Comparison of ENCODE assay signal across 1 cellular context in genomic region chr1:162631546-162632233, GRCh38.
TF ChIP-seq lines count a peak whose summit lies in the region.

No MANE protein-coding gene starts in this region.

TF ChIP-seq in K562, 482 proteins besides CTCF, POLR2A, EP300 and RAD21 (continued from another document):
- TF ChIP-seq, protein P1, sequence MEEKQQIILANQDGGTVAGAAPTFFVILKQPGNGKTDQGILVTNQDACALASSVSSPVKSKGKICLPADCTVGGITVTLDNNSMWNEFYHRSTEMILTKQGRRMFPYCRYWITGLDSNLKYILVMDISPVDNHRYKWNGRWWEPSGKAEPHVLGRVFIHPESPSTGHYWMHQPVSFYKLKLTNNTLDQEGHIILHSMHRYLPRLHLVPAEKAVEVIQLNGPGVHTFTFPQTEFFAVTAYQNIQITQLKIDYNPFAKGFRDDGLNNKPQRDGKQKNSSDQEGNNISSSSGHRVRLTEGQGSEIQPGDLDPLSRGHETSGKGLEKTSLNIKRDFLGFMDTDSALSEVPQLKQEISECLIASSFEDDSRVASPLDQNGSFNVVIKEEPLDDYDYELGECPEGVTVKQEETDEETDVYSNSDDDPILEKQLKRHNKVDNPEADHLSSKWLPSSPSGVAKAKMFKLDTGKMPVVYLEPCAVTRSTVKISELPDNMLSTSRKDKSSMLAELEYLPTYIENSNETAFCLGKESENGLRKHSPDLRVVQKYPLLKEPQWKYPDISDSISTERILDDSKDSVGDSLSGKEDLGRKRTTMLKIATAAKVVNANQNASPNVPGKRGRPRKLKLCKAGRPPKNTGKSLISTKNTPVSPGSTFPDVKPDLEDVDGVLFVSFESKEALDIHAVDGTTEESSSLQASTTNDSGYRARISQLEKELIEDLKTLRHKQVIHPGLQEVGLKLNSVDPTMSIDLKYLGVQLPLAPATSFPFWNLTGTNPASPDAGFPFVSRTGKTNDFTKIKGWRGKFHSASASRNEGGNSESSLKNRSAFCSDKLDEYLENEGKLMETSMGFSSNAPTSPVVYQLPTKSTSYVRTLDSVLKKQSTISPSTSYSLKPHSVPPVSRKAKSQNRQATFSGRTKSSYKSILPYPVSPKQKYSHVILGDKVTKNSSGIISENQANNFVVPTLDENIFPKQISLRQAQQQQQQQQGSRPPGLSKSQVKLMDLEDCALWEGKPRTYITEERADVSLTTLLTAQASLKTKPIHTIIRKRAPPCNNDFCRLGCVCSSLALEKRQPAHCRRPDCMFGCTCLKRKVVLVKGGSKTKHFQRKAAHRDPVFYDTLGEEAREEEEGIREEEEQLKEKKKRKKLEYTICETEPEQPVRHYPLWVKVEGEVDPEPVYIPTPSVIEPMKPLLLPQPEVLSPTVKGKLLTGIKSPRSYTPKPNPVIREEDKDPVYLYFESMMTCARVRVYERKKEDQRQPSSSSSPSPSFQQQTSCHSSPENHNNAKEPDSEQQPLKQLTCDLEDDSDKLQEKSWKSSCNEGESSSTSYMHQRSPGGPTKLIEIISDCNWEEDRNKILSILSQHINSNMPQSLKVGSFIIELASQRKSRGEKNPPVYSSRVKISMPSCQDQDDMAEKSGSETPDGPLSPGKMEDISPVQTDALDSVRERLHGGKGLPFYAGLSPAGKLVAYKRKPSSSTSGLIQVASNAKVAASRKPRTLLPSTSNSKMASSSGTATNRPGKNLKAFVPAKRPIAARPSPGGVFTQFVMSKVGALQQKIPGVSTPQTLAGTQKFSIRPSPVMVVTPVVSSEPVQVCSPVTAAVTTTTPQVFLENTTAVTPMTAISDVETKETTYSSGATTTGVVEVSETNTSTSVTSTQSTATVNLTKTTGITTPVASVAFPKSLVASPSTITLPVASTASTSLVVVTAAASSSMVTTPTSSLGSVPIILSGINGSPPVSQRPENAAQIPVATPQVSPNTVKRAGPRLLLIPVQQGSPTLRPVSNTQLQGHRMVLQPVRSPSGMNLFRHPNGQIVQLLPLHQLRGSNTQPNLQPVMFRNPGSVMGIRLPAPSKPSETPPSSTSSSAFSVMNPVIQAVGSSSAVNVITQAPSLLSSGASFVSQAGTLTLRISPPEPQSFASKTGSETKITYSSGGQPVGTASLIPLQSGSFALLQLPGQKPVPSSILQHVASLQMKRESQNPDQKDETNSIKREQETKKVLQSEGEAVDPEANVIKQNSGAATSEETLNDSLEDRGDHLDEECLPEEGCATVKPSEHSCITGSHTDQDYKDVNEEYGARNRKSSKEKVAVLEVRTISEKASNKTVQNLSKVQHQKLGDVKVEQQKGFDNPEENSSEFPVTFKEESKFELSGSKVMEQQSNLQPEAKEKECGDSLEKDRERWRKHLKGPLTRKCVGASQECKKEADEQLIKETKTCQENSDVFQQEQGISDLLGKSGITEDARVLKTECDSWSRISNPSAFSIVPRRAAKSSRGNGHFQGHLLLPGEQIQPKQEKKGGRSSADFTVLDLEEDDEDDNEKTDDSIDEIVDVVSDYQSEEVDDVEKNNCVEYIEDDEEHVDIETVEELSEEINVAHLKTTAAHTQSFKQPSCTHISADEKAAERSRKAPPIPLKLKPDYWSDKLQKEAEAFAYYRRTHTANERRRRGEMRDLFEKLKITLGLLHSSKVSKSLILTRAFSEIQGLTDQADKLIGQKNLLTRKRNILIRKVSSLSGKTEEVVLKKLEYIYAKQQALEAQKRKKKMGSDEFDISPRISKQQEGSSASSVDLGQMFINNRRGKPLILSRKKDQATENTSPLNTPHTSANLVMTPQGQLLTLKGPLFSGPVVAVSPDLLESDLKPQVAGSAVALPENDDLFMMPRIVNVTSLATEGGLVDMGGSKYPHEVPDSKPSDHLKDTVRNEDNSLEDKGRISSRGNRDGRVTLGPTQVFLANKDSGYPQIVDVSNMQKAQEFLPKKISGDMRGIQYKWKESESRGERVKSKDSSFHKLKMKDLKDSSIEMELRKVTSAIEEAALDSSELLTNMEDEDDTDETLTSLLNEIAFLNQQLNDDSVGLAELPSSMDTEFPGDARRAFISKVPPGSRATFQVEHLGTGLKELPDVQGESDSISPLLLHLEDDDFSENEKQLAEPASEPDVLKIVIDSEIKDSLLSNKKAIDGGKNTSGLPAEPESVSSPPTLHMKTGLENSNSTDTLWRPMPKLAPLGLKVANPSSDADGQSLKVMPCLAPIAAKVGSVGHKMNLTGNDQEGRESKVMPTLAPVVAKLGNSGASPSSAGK (IDR thresholded peaks at IDR 0.05): 0 out of 2 replicates have a peak, but pooled peaks have one; percentile 8
- TF ChIP-seq ZNF395 (CRISPR knock-in tag; IDR thresholded peaks at IDR 0.05): peak; percentile 46; the same call in 1 of the 2 replicates
- no peak for TF ChIP-seq NR3C1 (CRISPR knock-in tag; IDR thresholded peaks at IDR 0.05)
- TF ChIP-seq BHLHE40 (IDR thresholded peaks at IDR 0.05; ENCODE audit: low read length): 0 out of 2 replicates have a peak, but pooled peaks have one; percentile 10
- TF ChIP-seq SIN3B (IDR thresholded peaks at IDR 0.05; ENCODE audit: low read depth): no peak
- TF ChIP-seq CUX1 (CRISPR knock-in tag; IDR thresholded peaks at IDR 0.05): 0 out of 2 replicates have a peak, but pooled peaks have one; percentile 26
- TF ChIP-seq, protein P2, sequence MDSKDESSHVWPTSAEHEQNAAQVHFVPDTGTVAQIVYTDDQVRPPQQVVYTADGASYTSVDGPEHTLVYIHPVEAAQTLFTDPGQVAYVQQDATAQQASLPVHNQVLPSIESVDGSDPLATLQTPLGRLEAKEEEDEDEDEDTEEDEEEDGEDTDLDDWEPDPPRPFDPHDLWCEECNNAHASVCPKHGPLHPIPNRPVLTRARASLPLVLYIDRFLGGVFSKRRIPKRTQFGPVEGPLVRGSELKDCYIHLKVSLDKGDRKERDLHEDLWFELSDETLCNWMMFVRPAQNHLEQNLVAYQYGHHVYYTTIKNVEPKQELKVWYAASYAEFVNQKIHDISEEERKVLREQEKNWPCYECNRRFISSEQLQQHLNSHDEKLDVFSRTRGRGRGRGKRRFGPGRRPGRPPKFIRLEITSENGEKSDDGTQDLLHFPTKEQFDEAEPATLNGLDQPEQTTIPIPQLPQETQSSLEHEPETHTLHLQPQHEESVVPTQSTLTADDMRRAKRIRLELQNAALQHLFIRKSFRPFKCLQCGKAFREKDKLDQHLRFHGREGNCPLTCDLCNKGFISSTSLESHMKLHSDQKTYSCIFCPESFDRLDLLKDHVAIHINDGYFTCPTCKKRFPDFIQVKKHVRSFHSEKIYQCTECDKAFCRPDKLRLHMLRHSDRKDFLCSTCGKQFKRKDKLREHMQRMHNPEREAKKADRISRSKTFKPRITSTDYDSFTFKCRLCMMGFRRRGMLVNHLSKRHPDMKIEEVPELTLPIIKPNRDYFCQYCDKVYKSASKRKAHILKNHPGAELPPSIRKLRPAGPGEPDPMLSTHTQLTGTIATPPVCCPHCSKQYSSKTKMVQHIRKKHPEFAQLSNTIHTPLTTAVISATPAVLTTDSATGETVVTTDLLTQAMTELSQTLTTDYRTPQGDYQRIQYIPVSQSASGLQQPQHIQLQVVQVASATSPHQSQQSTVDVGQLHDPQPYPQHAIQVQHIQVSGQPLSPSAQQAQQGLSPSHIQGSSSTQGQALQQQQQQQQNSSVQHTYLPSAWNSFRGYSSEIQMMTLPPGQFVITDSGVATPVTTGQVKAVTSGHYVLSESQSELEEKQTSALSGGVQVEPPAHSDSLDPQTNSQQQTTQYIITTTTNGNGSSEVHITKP (IDR thresholded peaks at IDR 0.05; ENCODE audit: partially characterized antibody): peak; percentile 11
- TF ChIP-seq ZNF347 (CRISPR knock-in tag; IDR thresholded peaks at IDR 0.05; ENCODE audit: low read depth): no peak
- no peak for TF ChIP-seq HOXB6 (CRISPR knock-in tag; IDR thresholded peaks at IDR 0.05; ENCODE audit: borderline replicate concordance)
- 0 out of 4 replicates have a peak, but pooled peaks of 1 of the 2 experiments have one; percentile 8 for TF ChIP-seq HDAC1 (IDR thresholded peaks at IDR 0.05)
